Comparison of ENCODE assay signal across 1 cellular context in genomic region chr13:64801768-64802167, GRCh38.
TF ChIP-seq lines count a peak whose summit lies in the region.

No MANE protein-coding gene starts in this region.

TF ChIP-seq in H1, 55 proteins besides CTCF, POLR2A, EP300 and RAD21:
- TF ChIP-seq SRF (IDR thresholded peaks at IDR 0.05; ENCODE audit: low read depth, low read length): no peak
- TF ChIP-seq MAFK (IDR thresholded peaks at IDR 0.05; ENCODE audit: low read depth, low read length): no peak
- TF ChIP-seq ZNF274 (IDR thresholded peaks at IDR 0.05; ENCODE audit: borderline replicate concordance, extremely low read depth, low read length): no peak
- TF ChIP-seq HDAC2 (IDR thresholded peaks at IDR 0.05; ENCODE audit: borderline replicate concordance in 1 of 2, low read depth in 2 of 2, low read length in 2 of 2): no peak
- TF ChIP-seq JUND (IDR thresholded peaks at IDR 0.05; ENCODE audit: low read length): no peak
- TF ChIP-seq CBX5 (IDR thresholded peaks at IDR 0.05; ENCODE audit: low read depth, low read length): no peak
- no peak for TF ChIP-seq RBBP5 (IDR thresholded peaks at IDR 0.05; ENCODE audit: borderline replicate concordance, low read depth, low read length)
- no peak for TF ChIP-seq SP4 (IDR thresholded peaks at IDR 0.05; ENCODE audit: low read length)
- no peak for TF ChIP-seq SIRT6 (IDR thresholded peaks at IDR 0.05; ENCODE audit: low read length)
- TF ChIP-seq KDM4A (IDR thresholded peaks at IDR 0.05; ENCODE audit: low read depth, low read length, severe bottlenecking): no peak
- TF ChIP-seq MAX (IDR thresholded peaks at IDR 0.05): no peak
- TF ChIP-seq POU5F1 (IDR thresholded peaks at IDR 0.05; ENCODE audit: low read depth, low read length): no peak
- no peak for TF ChIP-seq SP1 (IDR thresholded peaks at IDR 0.05; ENCODE audit: low read depth, low read length)
- no peak for TF ChIP-seq SP2 (IDR thresholded peaks at IDR 0.05; ENCODE audit: low read length)
- no peak for TF ChIP-seq BACH1 (IDR thresholded peaks at IDR 0.05; ENCODE audit: low read length)
- no peak for TF ChIP-seq TAF1 (IDR thresholded peaks at IDR 0.05; ENCODE audit: low read depth, low read length)
- no peak for TF ChIP-seq TEAD4 (IDR thresholded peaks at IDR 0.05; ENCODE audit: low read depth, low read length)
- TF ChIP-seq KDM1A (IDR thresholded peaks at IDR 0.05; ENCODE audit: borderline replicate concordance, low read length): no peak
- no peak for TF ChIP-seq RFX5 (IDR thresholded peaks at IDR 0.05; ENCODE audit: borderline replicate concordance, low read depth, low read length)
- no peak for TF ChIP-seq GABPA (IDR thresholded peaks at IDR 0.05; ENCODE audit: borderline replicate concordance, insufficient read depth, low read length)
